ENCODE assay signal across 6 cellular contexts in genomic region chr4:90992213-90992612, GRCh38.
"Had no signal": no experiment of that assay in that cellular context is flagged by ENCODE, and none has a peak within 500 bp of the region (broad histone marks: within the 10 kb centered on the region; RNA-seq: fewer than 3 reads in every experiment).

No MANE protein-coding gene starts in this region.

- H3K27ac ChIP-seq: HL-60 had no signal

- ATAC-seq: HepG2, K562 had no signal

- H3K4me3 ChIP-seq: K562 had no signal

- DNase-seq: IMR-90, KBM-7, KG1 had no signal
